9 cellular contexts compared by ENCODE assay signal in the genomic region with DNA sequence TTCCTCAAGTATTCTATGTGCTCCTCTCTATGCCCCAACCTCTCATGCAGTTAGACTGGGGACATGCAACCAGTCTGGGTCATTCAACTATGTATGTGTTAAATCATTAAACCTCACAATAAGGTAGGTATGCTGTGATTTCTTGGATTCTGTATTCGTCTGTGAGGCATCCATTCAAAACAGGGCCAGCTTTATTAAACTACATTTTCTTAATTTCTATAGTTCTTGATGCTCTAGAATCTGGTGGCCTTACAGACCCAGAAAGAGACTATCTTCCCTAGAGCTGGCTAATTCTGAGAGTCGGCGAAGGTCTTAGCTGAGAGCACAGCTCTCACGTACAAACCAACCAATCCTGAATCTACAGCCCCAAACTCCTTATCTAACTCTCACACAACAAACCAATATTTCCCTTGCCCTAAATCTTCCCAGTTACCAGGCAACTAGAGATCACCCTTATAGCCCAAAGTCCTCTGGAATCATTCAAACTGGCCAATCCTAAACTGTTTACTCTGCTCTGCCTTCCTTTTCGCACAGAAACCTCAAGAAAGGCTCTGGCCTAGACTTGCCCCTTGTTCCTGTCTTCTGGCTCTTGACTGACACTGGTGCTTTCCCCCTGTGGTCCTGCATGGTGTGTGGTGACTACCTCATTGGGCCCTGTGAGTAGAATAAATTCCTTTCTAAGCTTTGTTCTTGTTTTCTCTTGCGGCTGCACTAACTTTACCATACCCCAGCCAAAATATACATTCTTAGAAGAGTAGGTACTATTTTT.
A peak's percentile ranks its signal among the peaks of the same experiment; 100 is the strongest.
DNase-seq lines count a peak whose midpoint lies in the region; ATAC-seq and TF ChIP-seq lines count a peak whose summit lies in the region.
"Had no signal": no experiment of that assay in that cellular context is flagged by ENCODE, and none has a peak within 500 bp of the region (broad histone marks: within the 10 kb centered on the region; RNA-seq: fewer than 3 reads in every experiment).

No MANE protein-coding gene starts in this region.

- no peak overlapping the region for H2BK5ac ChIP-seq in trophoblast cell (ENCODE audit: low read depth, low read length, poor library complexity)

- H4K8ac ChIP-seq in trophoblast cell (ENCODE audit: low read depth, low read length): no peak overlapping the region

- no peak overlapping the region for H4K91ac ChIP-seq in trophoblast cell (ENCODE audit: low read depth, low read length)

- peak; percentile 76 for ATAC-seq in HG02885 (IDR thresholded peaks at IDR 0.05; ENCODE audit: poor library complexity, unreplicated experiment)
- peak; percentile 98 for ATAC-seq in stimulated activated naive CD8-positive, alpha-beta T cell treated with anti-CD3 and anti-CD28 coated beads, Interleukin-15, amount 100 ng/mL, for 72 hours
- ATAC-seq in HG03108 (IDR thresholded peaks at IDR 0.05; ENCODE audit: unreplicated experiment): no peak

- H3K27ac Mint-ChIP-seq in activated T-cell treated with anti-CD3 and anti-CD28 coated beads, Interleukin-2, amount 50 U/mL, for 24 hours: peak overlapping the region; percentile 70
- H3K27ac Mint-ChIP-seq in activated naive CD8-positive, alpha-beta T cell treated with anti-CD3 and anti-CD28 coated beads for 36 hours: peak overlapping the region; percentile 83
- H3K27ac Mint-ChIP-seq in stimulated activated naive CD8-positive, alpha-beta T cell treated with anti-CD3 and anti-CD28 coated beads, Interleukin-15, amount 100 ng/mL, for 72 hours: peak overlapping the region; percentile 85 to 96
- H3K27ac Mint-ChIP-seq: IgD-negative memory B cell had no signal

- H3K36me3 ChIP-seq in trophoblast cell (ENCODE audit: control insufficient read depth in 1 of 2, insufficient read depth in 2 of 2, low read length in 2 of 2): no peaks in the 10 kb centered on the region
- H3K36me3 ChIP-seq in brain microvascular endothelial cell (replicated peaks): no peaks in the 10 kb centered on the region

- no peak overlapping the region for H2BK120ac ChIP-seq in trophoblast cell (ENCODE audit: insufficient read depth, low read length, poor library complexity)

- no peaks in the 10 kb centered on the region for H3K36me3 Mint-ChIP-seq in activated T-cell treated with anti-CD3 and anti-CD28 coated beads, Interleukin-2, amount 50 U/mL, for 24 hours (ENCODE audit: low read depth)
- peaks cover 3% of the 10 kb centered on the region for H3K36me3 Mint-ChIP-seq in activated naive CD8-positive, alpha-beta T cell treated with anti-CD3 and anti-CD28 coated beads for 36 hours
- H3K36me3 Mint-ChIP-seq: IgD-negative memory B cell had no signal

- no peaks in the 10 kb centered on the region for H3K4me1 ChIP-seq in trophoblast cell (ENCODE audit: control insufficient read depth in 1 of 2, insufficient read depth in 2 of 2, low read length in 2 of 2)

- no peak overlapping the region for H3K27ac ChIP-seq in trophoblast cell (ENCODE audit: low read depth, low read length)
- H3K27ac ChIP-seq in brain microvascular endothelial cell: no peak overlapping the region

- peaks cover 34% of the 10 kb centered on the region for H3K4me1 Mint-ChIP-seq in activated T-cell treated with anti-CD3 and anti-CD28 coated beads, Interleukin-2, amount 50 U/mL, for 24 hours (ENCODE audit: low read depth)
- peaks cover 47% of the 10 kb centered on the region for H3K4me1 Mint-ChIP-seq in activated naive CD8-positive, alpha-beta T cell treated with anti-CD3 and anti-CD28 coated beads for 36 hours
- H3K4me1 Mint-ChIP-seq in stimulated activated naive CD8-positive, alpha-beta T cell treated with anti-CD3 and anti-CD28 coated beads, Interleukin-15, amount 100 ng/mL, for 72 hours: peaks cover 60% of the 10 kb centered on the region

- H3K79me1 ChIP-seq in trophoblast cell (ENCODE audit: low read length): no peaks in the 10 kb centered on the region

- no peaks in the 10 kb centered on the region for H3K79me2 ChIP-seq in trophoblast cell (ENCODE audit: control insufficient read depth, insufficient read depth, low read length, poor library complexity)

- H4K12ac ChIP-seq in trophoblast cell (ENCODE audit: low read depth, low read length): no peak overlapping the region

- H3K23ac ChIP-seq in trophoblast cell (ENCODE audit: low read length): no peak overlapping the region

- DNase-seq in activated T-cell treated with anti-CD3 and anti-CD28 coated beads, Interleukin-2, amount 50 U/mL, for 24 hours: no peak
- no peak for DNase-seq in activated T-cell treated with anti-CD3 and anti-CD28 coated beads, Interleukin-2, amount 50 U/mL, for 48 hours
- DNase-seq in activated naive CD8-positive, alpha-beta T cell treated with anti-CD3 and anti-CD28 coated beads for 36 hours: peak; percentile 60
- peak; percentile 63 to 85 for DNase-seq in stimulated activated naive CD8-positive, alpha-beta T cell treated with anti-CD3 and anti-CD28 coated beads, Interleukin-15, amount 100 ng/mL, for 72 hours
- DNase-seq in trophoblast cell (no peak), brain microvascular endothelial cell (no peak)

- H3K27me3 ChIP-seq in trophoblast cell (ENCODE audit: insufficient read depth, low read length) (no peaks in the 10 kb centered on the region), brain microvascular endothelial cell (replicated peaks) (no peaks in the 10 kb centered on the region)

- no CpG with 5 or more reads among the region's 6 CpGs for WGBS in trophoblast cell (ENCODE audit: extremely low coverage, insufficient coverage, insufficient read length)

- no peaks in the 10 kb centered on the region for H3K9me3 ChIP-seq in trophoblast cell (ENCODE audit: insufficient read depth, low read depth, low read length)

- H3K27me3 Mint-ChIP-seq in activated T-cell treated with anti-CD3 and anti-CD28 coated beads, Interleukin-2, amount 50 U/mL, for 24 hours: no peaks in the 10 kb centered on the region
- H3K27me3 Mint-ChIP-seq in activated naive CD8-positive, alpha-beta T cell treated with anti-CD3 and anti-CD28 coated beads for 36 hours: no peaks in the 10 kb centered on the region
- H3K27me3 Mint-ChIP-seq in stimulated activated naive CD8-positive, alpha-beta T cell treated with anti-CD3 and anti-CD28 coated beads, Interleukin-15, amount 100 ng/mL, for 72 hours: no peaks in the 10 kb centered on the region
- H3K27me3 Mint-ChIP-seq: IgD-negative memory B cell had no signal

- in situ Hi-C loops in brain microvascular endothelial cell (cut with HindIII; ENCODE audit: low pct_ligation_motif_present, low sequenced_read_pairs): no loop called here

- no peak for TF ChIP-seq CTCF in brain microvascular endothelial cell (IDR thresholded peaks at IDR 0.05; ENCODE audit: low read depth, low read length, missing control alignments)

- no peak overlapping the region for H2BK12ac ChIP-seq in trophoblast cell (ENCODE audit: low read length)

- no peak overlapping the region for H2AFZ ChIP-seq in trophoblast cell (ENCODE audit: insufficient read depth, low read length, poor library complexity)

- no peak overlapping the region for H3K18ac ChIP-seq in trophoblast cell (ENCODE audit: low read length)

- H3K4me3 Mint-ChIP-seq in activated T-cell treated with anti-CD3 and anti-CD28 coated beads, Interleukin-2, amount 50 U/mL, for 24 hours: no peak overlapping the region
- peak overlapping the region; percentile 19 for H3K4me3 Mint-ChIP-seq in activated naive CD8-positive, alpha-beta T cell treated with anti-CD3 and anti-CD28 coated beads for 36 hours
- H3K4me3 Mint-ChIP-seq in stimulated activated naive CD8-positive, alpha-beta T cell treated with anti-CD3 and anti-CD28 coated beads, Interleukin-15, amount 100 ng/mL, for 72 hours: peak overlapping the region; percentile 60 to 67
- H3K4me3 Mint-ChIP-seq: IgD-negative memory B cell had no signal

- H3K9me3 Mint-ChIP-seq in activated T-cell treated with anti-CD3 and anti-CD28 coated beads, Interleukin-2, amount 50 U/mL, for 24 hours: no peaks in the 10 kb centered on the region
- peaks cover 1% of the 10 kb centered on the region for H3K9me3 Mint-ChIP-seq in activated naive CD8-positive, alpha-beta T cell treated with anti-CD3 and anti-CD28 coated beads for 36 hours
- peaks cover 0 to 5% of the 10 kb centered on the region in 2 donors for H3K9me3 Mint-ChIP-seq in stimulated activated naive CD8-positive, alpha-beta T cell treated with anti-CD3 and anti-CD28 coated beads, Interleukin-15, amount 100 ng/mL, for 72 hours

- no peak overlapping the region for H3K4ac ChIP-seq in trophoblast cell (ENCODE audit: low read depth, low read length)

- no peak overlapping the region for H3K14ac ChIP-seq in trophoblast cell (ENCODE audit: low read length)

- H3K4me2 ChIP-seq in trophoblast cell (ENCODE audit: low read length): no peak overlapping the region

- H2AK5ac ChIP-seq in trophoblast cell (ENCODE audit: low read length): no peak overlapping the region

- H3K9ac ChIP-seq in trophoblast cell (ENCODE audit: low read length): no peak overlapping the region

- no peak overlapping the region for H3K4me3 ChIP-seq in trophoblast cell (ENCODE audit: low read depth, low read length)
- no peak overlapping the region for H3K4me3 ChIP-seq in brain microvascular endothelial cell (ENCODE audit: low read depth, low read length)

Comparison
In these comparisons a context has a peak if more than half of its experiments do, and no peak if none do; other contexts are left out.
1. DNase-seq: peak in activated naive CD8-positive, alpha-beta T cell treated with anti-CD3 and anti-CD28 coated beads for 36 hours (single experiment) and stimulated activated naive CD8-positive, alpha-beta T cell treated with anti-CD3 and anti-CD28 coated beads, Interleukin-15, amount 100 ng/mL, for 72 hours (2 of 2); none in activated T-cell treated with anti-CD3 and anti-CD28 coated beads, Interleukin-2, amount 50 U/mL, for 24 hours (single experiment), activated T-cell treated with anti-CD3 and anti-CD28 coated beads, Interleukin-2, amount 50 U/mL, for 48 hours (0 of 2), trophoblast cell (0 of 2) and brain microvascular endothelial cell (single experiment).
2. Peak in every context shown above with its lines, with median percentiles within 50 percentile points of each other: H3K27ac Mint-ChIP-seq.